18 cellular contexts compared by ENCODE assay signal in the genomic region with DNA sequence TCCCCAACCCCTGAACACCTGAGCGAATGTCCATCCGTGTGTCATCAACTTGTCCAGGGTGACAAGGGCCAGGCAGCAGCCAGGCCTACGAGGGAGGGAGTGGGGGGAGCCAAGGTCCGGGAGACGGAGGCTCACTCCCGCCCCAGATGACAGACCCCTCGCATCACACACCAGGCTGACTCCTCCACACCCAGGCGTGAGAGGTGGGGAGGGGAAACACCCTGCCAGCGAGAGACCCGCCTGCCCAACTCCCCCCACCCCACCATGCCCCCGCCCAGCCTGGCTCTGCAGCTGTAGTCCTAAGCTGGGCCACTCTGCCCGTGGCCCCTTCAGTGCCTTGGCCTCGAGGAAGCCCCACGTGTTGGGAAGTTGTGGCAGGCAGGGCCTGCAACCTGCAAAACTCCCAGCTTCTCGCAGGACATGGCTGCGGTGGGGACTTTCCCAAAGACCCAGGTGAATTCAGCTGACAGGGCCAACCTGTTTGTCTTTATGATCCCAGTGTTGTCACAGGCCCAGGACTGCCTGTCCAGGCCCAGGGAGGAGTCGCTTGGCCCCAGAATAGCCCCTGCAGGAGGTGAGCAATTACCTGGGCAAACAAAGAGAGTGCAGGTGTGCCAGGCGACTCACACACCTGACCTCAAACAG.
A peak's percentile ranks its signal among the peaks of the same experiment; 100 is the strongest.
DNase-seq lines count a peak whose midpoint lies in the region; ATAC-seq and TF ChIP-seq lines count a peak whose summit lies in the region.
"Had no signal": no experiment of that assay in that cellular context is flagged by ENCODE, and none has a peak within 500 bp of the region (broad histone marks: within the 10 kb centered on the region; RNA-seq: fewer than 3 reads in every experiment).

No MANE protein-coding gene starts in this region.

- peaks cover 3% of the 10 kb centered on the region for H3K9me3 Mint-ChIP-seq in progenitor cell of endocrine pancreas (ENCODE audit: low read depth)

- no peaks in the 10 kb centered on the region for H3K27me3 Mint-ChIP-seq in progenitor cell of endocrine pancreas

- no peaks in the 10 kb centered on the region for H3K36me3 Mint-ChIP-seq in progenitor cell of endocrine pancreas (ENCODE audit: insufficient read depth)
- H3K36me3 Mint-ChIP-seq: activated naive CD8-positive, alpha-beta T cell treated with anti-CD3 and anti-CD28 coated beads for 36 hours; IgD-negative memory B cell had no signal

- H3K36me3 ChIP-seq in HEK293 (ENCODE audit: control insufficient read depth in 2 of 2, insufficient read depth in 1 of 2, low read length in 2 of 2): no peaks in the 10 kb centered on the region
- H3K36me3 ChIP-seq: BE2C had no signal

- H3K27ac ChIP-seq in HEK293 (ENCODE audit: extremely low read depth, low read depth, low read length): no peak overlapping the region

- H3K4me1 ChIP-seq in HEK293 (ENCODE audit: control insufficient read depth, insufficient read depth, low read length): peaks cover 5% of the 10 kb centered on the region; the same call in 1 of the 2 replicates
- H3K4me1 ChIP-seq: BE2C had no signal

- H3K27ac Mint-ChIP-seq in progenitor cell of endocrine pancreas: peak overlapping the region; percentile 71
- H3K27ac Mint-ChIP-seq: activated naive CD8-positive, alpha-beta T cell treated with anti-CD3 and anti-CD28 coated beads for 36 hours; IgD-negative memory B cell had no signal

- POLR2A ChIA-PET in HEK293 (lab: Yijun Ruan, JAX): no interaction called here

- H3K4me1 Mint-ChIP-seq in progenitor cell of endocrine pancreas (ENCODE audit: low read depth): peaks cover 28% of the 10 kb centered on the region

- CTCF ChIA-PET in HEK293 (lab: Yijun Ruan, JAX): no interaction called here

- H3K9me3 ChIP-seq in HEK293 (ENCODE audit: control insufficient read depth, insufficient read depth, low read depth, low read length): no peaks in the 10 kb centered on the region
- H3K9me3 ChIP-seq: BE2C had no signal

- DNase-seq in NCI-H526 (lab: John Stamatoyannopoulos, UW) (peak; percentile 24 to 67), epithelial cell of esophagus (ENCODE audit: low read depth) (peak; percentile 65), progenitor cell of endocrine pancreas (ENCODE audit: low spot score, unreplicated experiment) (no peak), NCI-H345 treated with DMSO at 0.1 percent for 48 hours (lab: John Stamatoyannopoulos, UW; ENCODE audit: unreplicated experiment) (no peak), SK-N-DZ (ENCODE audit: low spot score) (no peak), islet precursor cell (no peak)
- DNase-seq: activated CD4-positive, alpha-beta T cell treated with anti-CD3 and anti-CD28 coated beads for 1 hour; activated naive CD8-positive, alpha-beta T cell treated with anti-CD3 and anti-CD28 coated beads for 36 hours; activated T-cell treated with anti-CD3 and anti-CD28 coated beads, Interleukin-2, amount 50 U/mL, for 1 hour; BE2C; central memory CD4-positive, alpha-beta T cell; glutamatergic neuron; NCI-H1694; stimulated activated CD4-positive, alpha-beta T cell treated with anti-CD3 and anti-CD28 coated beads, Interleukin-1b, Interleukin-23, amount 100 ng/mL, for 48 hours; stimulated activated CD8-positive, alpha-beta memory T cell treated with anti-CD3 and anti-CD28 coated beads, Interleukin-4, amount 100 ng/mL, for 48 hours had no signal

- H3K4me3 ChIP-seq in HEK293 (ENCODE audit: low read depth, low read length) (no peak overlapping the region), epithelial cell of esophagus (ENCODE audit: low read length) (no peak overlapping the region)

- ATAC-seq in HG03135 (IDR thresholded peaks at IDR 0.05; ENCODE audit: unreplicated experiment): no peak

- TF ChIP-seq CTCF in HEK293 (tag by site-specific recombination; IDR thresholded peaks at IDR 0.05) (no peak), epithelial cell of esophagus (IDR thresholded peaks at IDR 0.05; ENCODE audit: insufficient read depth, low read depth, low read length, missing control alignments) (no peak), progenitor cell of endocrine pancreas (IDR thresholded peaks at IDR 0.05; ENCODE audit: unreplicated experiment) (no peak)

- no peak overlapping the region for H3K4me3 Mint-ChIP-seq in progenitor cell of endocrine pancreas (ENCODE audit: low read depth)
- H3K4me3 Mint-ChIP-seq: activated naive CD8-positive, alpha-beta T cell treated with anti-CD3 and anti-CD28 coated beads for 36 hours had no signal

TF ChIP-seq in HEK293, 187 proteins besides CTCF, POLR2A, EP300 and RAD21:
- TF ChIP-seq ZNF777 (tag by site-specific recombination; IDR thresholded peaks at IDR 0.05; ENCODE audit: borderline replicate concordance) (no peak), KLF1 (tag by site-specific recombination; IDR thresholded peaks at IDR 0.05) (peak; percentile 77)
- TF ChIP-seq, protein P1, sequence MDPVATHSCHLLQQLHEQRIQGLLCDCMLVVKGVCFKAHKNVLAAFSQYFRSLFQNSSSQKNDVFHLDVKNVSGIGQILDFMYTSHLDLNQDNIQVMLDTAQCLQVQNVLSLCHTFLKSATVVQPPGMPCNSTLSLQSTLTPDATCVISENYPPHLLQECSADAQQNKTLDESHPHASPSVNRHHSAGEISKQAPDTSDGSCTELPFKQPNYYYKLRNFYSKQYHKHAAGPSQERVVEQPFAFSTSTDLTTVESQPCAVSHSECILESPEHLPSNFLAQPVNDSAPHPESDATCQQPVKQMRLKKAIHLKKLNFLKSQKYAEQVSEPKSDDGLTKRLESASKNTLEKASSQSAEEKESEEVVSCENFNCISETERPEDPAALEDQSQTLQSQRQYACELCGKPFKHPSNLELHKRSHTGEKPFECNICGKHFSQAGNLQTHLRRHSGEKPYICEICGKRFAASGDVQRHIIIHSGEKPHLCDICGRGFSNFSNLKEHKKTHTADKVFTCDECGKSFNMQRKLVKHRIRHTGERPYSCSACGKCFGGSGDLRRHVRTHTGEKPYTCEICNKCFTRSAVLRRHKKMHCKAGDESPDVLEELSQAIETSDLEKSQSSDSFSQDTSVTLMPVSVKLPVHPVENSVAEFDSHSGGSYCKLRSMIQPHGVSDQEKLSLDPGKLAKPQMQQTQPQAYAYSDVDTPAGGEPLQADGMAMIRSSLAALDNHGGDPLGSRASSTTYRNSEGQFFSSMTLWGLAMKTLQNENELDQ (tag by site-specific recombination; IDR thresholded peaks at IDR 0.05; ENCODE audit: low read depth): no peak

Comparison
In these comparisons a context has a peak if more than half of its experiments do, and no peak if none do; other contexts are left out.
1. DNase-seq: peak in NCI-H526 (2 of 2) and epithelial cell of esophagus (single experiment); none in progenitor cell of endocrine pancreas (single experiment), NCI-H345 treated with DMSO at 0.1 percent for 48 hours (single experiment), SK-N-DZ (single experiment) and islet precursor cell (single experiment).